ENCODE assay signal across 8 cellular contexts in genomic region chr11:67420147-67420645, GRCh38. TPM values are rescaled to one million over a fixed set of nuclear protein-coding genes. Genes with fewer than 3 reads are reported as not detected.
DNase-seq lines count a peak whose midpoint lies in the region; ATAC-seq lines count a peak whose summit lies in the region.

No MANE protein-coding gene starts in this region.

- ATAC-seq in HG02938 (IDR thresholded peaks at IDR 0.05; ENCODE audit: unreplicated experiment) (no peak), GM21619 (IDR thresholded peaks at IDR 0.05; ENCODE audit: unreplicated experiment) (no peak)

- peak overlapping the region; percentile 48 for H3K27ac Mint-ChIP-seq in activated T-helper 1 cell treated with anti-CD3 and anti-CD28 coated beads, Interleukin-12 subunit alpha, Interleukin-12 subunit beta, Interleukin-2, Interleukin-4 antibody, amounts not matched to agents 30 ng/mL and 10 ng/mL and 1 ng/mL, durations not matched to agents 14 hours and 24 hours and 36 hours
- H3K27ac Mint-ChIP-seq in immature natural killer cell, result peak overlapping the region; percentile 76 to 86 (median 84)
- H3K27ac Mint-ChIP-seq in stimulated activated naive CD8-positive, alpha-beta T cell treated with anti-CD3 and anti-CD28 coated beads, Interleukin-15, Interleukin-2, amounts not matched to agents 100 ng/mL and 50 ng/mL, for 24 hours, result peak overlapping the region; percentile 92

- intact Hi-C loops in activated T-helper 1 cell treated with anti-CD3 and anti-CD28 coated beads, Interleukin-12 subunit alpha, Interleukin-12 subunit beta, Interleukin-2, Interleukin-4 antibody, amounts not matched to agents 30 ng/mL and 10 ng/mL and 1 ng/mL, durations not matched to agents 14 hours and 24 hours and 36 hours (cut with micrococcal nuclease), result loop anchor here (1.0 to 2.0 kb wide), 2 partner anchors 8 to 19 kb away; partner anchors contain the start of gene RPS6KB2

- no peaks in the 10 kb centered on the region for H3K36me3 Mint-ChIP-seq in activated T-helper 1 cell treated with anti-CD3 and anti-CD28 coated beads, Interleukin-12 subunit alpha, Interleukin-12 subunit beta, Interleukin-2, Interleukin-4 antibody, amounts not matched to agents 30 ng/mL and 10 ng/mL and 1 ng/mL, durations not matched to agents 14 hours and 24 hours and 36 hours (ENCODE audit: low read depth)
- no peaks in the 10 kb centered on the region for H3K36me3 Mint-ChIP-seq in immature natural killer cell
- no peaks in the 10 kb centered on the region for H3K36me3 Mint-ChIP-seq in stimulated activated naive CD8-positive, alpha-beta T cell treated with anti-CD3 and anti-CD28 coated beads, Interleukin-15, Interleukin-2, amounts not matched to agents 100 ng/mL and 50 ng/mL, for 24 hours (ENCODE audit: low read depth)

- peaks cover 29% of the 10 kb centered on the region for H3K4me1 Mint-ChIP-seq in activated T-helper 1 cell treated with anti-CD3 and anti-CD28 coated beads, Interleukin-12 subunit alpha, Interleukin-12 subunit beta, Interleukin-2, Interleukin-4 antibody, amounts not matched to agents 30 ng/mL and 10 ng/mL and 1 ng/mL, durations not matched to agents 14 hours and 24 hours and 36 hours (ENCODE audit: low read depth)
- peaks cover 55 to 61% of the 10 kb centered on the region in 2 donors for H3K4me1 Mint-ChIP-seq in immature natural killer cell
- peaks cover 46% of the 10 kb centered on the region for H3K4me1 Mint-ChIP-seq in stimulated activated naive CD8-positive, alpha-beta T cell treated with anti-CD3 and anti-CD28 coated beads, Interleukin-15, Interleukin-2, amounts not matched to agents 100 ng/mL and 50 ng/mL, for 24 hours (ENCODE audit: low read depth)

- peak; percentile 80 for DNase-seq in HuH-7.5 (ENCODE audit: low spot score)
- no peak for DNase-seq in activated T-helper 1 cell treated with anti-CD3 and anti-CD28 coated beads, Interleukin-12 subunit alpha, Interleukin-12 subunit beta, Interleukin-2, Interleukin-4 antibody, amounts not matched to agents 30 ng/mL and 10 ng/mL and 1 ng/mL, durations not matched to agents 14 hours and 24 hours and 36 hours (ENCODE audit: low spot score)
- DNase-seq in immature natural killer cell, result no peak
- DNase-seq in NCI-H1694 treated with DMSO at 0.1 percent for 48 hours (lab: John Stamatoyannopoulos, UW), result no peak
- no peak for DNase-seq in GM19238 (ENCODE audit: insufficient read length, low spot score)

- H3K9me3 Mint-ChIP-seq in activated T-helper 1 cell treated with anti-CD3 and anti-CD28 coated beads, Interleukin-12 subunit alpha, Interleukin-12 subunit beta, Interleukin-2, Interleukin-4 antibody, amounts not matched to agents 30 ng/mL and 10 ng/mL and 1 ng/mL, durations not matched to agents 14 hours and 24 hours and 36 hours, result no peaks in the 10 kb centered on the region
- H3K9me3 Mint-ChIP-seq in immature natural killer cell, result no peaks in the 10 kb centered on the region
- H3K9me3 Mint-ChIP-seq in stimulated activated naive CD8-positive, alpha-beta T cell treated with anti-CD3 and anti-CD28 coated beads, Interleukin-15, Interleukin-2, amounts not matched to agents 100 ng/mL and 50 ng/mL, for 24 hours, result no peaks in the 10 kb centered on the region

- H3K4me3 Mint-ChIP-seq in activated T-helper 1 cell treated with anti-CD3 and anti-CD28 coated beads, Interleukin-12 subunit alpha, Interleukin-12 subunit beta, Interleukin-2, Interleukin-4 antibody, amounts not matched to agents 30 ng/mL and 10 ng/mL and 1 ng/mL, durations not matched to agents 14 hours and 24 hours and 36 hours, result peak overlapping the region; percentile 75
- H3K4me3 Mint-ChIP-seq in immature natural killer cell, result peak overlapping the region; percentile 71 to 82 (median 77)
- H3K4me3 Mint-ChIP-seq in stimulated activated naive CD8-positive, alpha-beta T cell treated with anti-CD3 and anti-CD28 coated beads, Interleukin-15, Interleukin-2, amounts not matched to agents 100 ng/mL and 50 ng/mL, for 24 hours, result peak overlapping the region; percentile 83

- H3K27me3 Mint-ChIP-seq in activated T-helper 1 cell treated with anti-CD3 and anti-CD28 coated beads, Interleukin-12 subunit alpha, Interleukin-12 subunit beta, Interleukin-2, Interleukin-4 antibody, amounts not matched to agents 30 ng/mL and 10 ng/mL and 1 ng/mL, durations not matched to agents 14 hours and 24 hours and 36 hours (ENCODE audit: insufficient read depth), result peaks cover 11% of the 10 kb centered on the region
- peaks cover 0 to 8% (median under 1%) of the 10 kb centered on the region in 3 donors for H3K27me3 Mint-ChIP-seq in immature natural killer cell (ENCODE audit: low read depth in 3 of 3)
- no peaks in the 10 kb centered on the region for H3K27me3 Mint-ChIP-seq in stimulated activated naive CD8-positive, alpha-beta T cell treated with anti-CD3 and anti-CD28 coated beads, Interleukin-15, Interleukin-2, amounts not matched to agents 100 ng/mL and 50 ng/mL, for 24 hours

RNA-seq across cellular contexts. Expression of gene CARNS1, which starts 4.7 kb away (rescaled TPM):
- 0.62 and 0.81 TPM in 2 replicates for total RNA-seq in activated T-helper 1 cell treated with anti-CD3 and anti-CD28 coated beads, Interleukin-12 subunit alpha, Interleukin-12 subunit beta, Interleukin-2, Interleukin-4 antibody, amounts not matched to agents 30 ng/mL and 10 ng/mL and 1 ng/mL, durations not matched to agents 14 hours and 24 hours and 36 hours
- 1 to 10 TPM; 1.9 to 3.4 (median 2.7) TPM for polyA plus RNA-seq in immature natural killer cell

RNA-seq across cellular contexts. Expression of gene RPS6KB2, which starts 8.1 kb away (rescaled TPM):
- total RNA-seq in activated T-helper 1 cell treated with anti-CD3 and anti-CD28 coated beads, Interleukin-12 subunit alpha, Interleukin-12 subunit beta, Interleukin-2, Interleukin-4 antibody, amounts not matched to agents 30 ng/mL and 10 ng/mL and 1 ng/mL, durations not matched to agents 14 hours and 24 hours and 36 hours, result 84.1 and 86.2 TPM in 2 replicates
- polyA plus RNA-seq in immature natural killer cell, result 10 to 100 TPM; 71.5 to 96.5 (median 74.9) TPM

RNA-seq across cellular contexts. Expression of gene TBC1D10C, which starts 16.3 kb away (rescaled TPM):
- 131 and 135 TPM in 2 replicates for total RNA-seq in activated T-helper 1 cell treated with anti-CD3 and anti-CD28 coated beads, Interleukin-12 subunit alpha, Interleukin-12 subunit beta, Interleukin-2, Interleukin-4 antibody, amounts not matched to agents 30 ng/mL and 10 ng/mL and 1 ng/mL, durations not matched to agents 14 hours and 24 hours and 36 hours
- 100 to 1,000 TPM; 396 to 531 (median 451) TPM for polyA plus RNA-seq in immature natural killer cell

RNA-seq across cellular contexts. Expression of gene PTPRCAP, which starts 17.3 kb away (rescaled TPM):
- total RNA-seq in activated T-helper 1 cell treated with anti-CD3 and anti-CD28 coated beads, Interleukin-12 subunit alpha, Interleukin-12 subunit beta, Interleukin-2, Interleukin-4 antibody, amounts not matched to agents 30 ng/mL and 10 ng/mL and 1 ng/mL, durations not matched to agents 14 hours and 24 hours and 36 hours, result 108 and 109 TPM in 2 replicates
- 1,000 to 10,000 TPM; 1,315 to 1,354 (median 1,351) TPM for polyA plus RNA-seq in immature natural killer cell

RNA-seq across cellular contexts. Expression of gene PPP1CA, which starts 18.5 kb away (rescaled TPM):
- total RNA-seq in activated T-helper 1 cell treated with anti-CD3 and anti-CD28 coated beads, Interleukin-12 subunit alpha, Interleukin-12 subunit beta, Interleukin-2, Interleukin-4 antibody, amounts not matched to agents 30 ng/mL and 10 ng/mL and 1 ng/mL, durations not matched to agents 14 hours and 24 hours and 36 hours, result 260 and 263 TPM in 2 replicates
- polyA plus RNA-seq in immature natural killer cell, result 1,000 to 10,000 TPM in 1 of 3 donors, 100 to 1,000 TPM in 2; 830 to 1,276 (median 950) TPM
